23 cellular contexts compared by ENCODE assay signal in genomic region chr7:119900996-119901395, GRCh38.
DNase-seq lines count a peak whose midpoint lies in the region; ATAC-seq and TF ChIP-seq lines count a peak whose summit lies in the region.
"Had no signal": no experiment of that assay in that cellular context is flagged by ENCODE, and none has a peak within 500 bp of the region (broad histone marks: within the 10 kb centered on the region; RNA-seq: fewer than 3 reads in every experiment).

No MANE protein-coding gene starts in this region.

- peak; percentile 3 for DNase-seq in GM23338 (ENCODE audit: low spot score)
- DNase-seq in SK-MEL-5 (ENCODE audit: low read depth, low spot score) = peak; percentile 89
- DNase-seq in fibroblast of the aortic adventitia (ENCODE audit: low read depth) = peak; percentile 7
- peak; percentile 63 for DNase-seq in osteocyte (ENCODE audit: extremely low spot score, unreplicated experiment)
- no peak for DNase-seq in KG1 (lab: John Stamatoyannopoulos, UW)
- no peak for DNase-seq in activated CD4-positive, alpha-beta T cell treated with anti-CD3 and anti-CD28 coated beads, Interleukin-2, amount 10 ng/mL, durations not matched to agents 24 days and 14 days
- DNase-seq in activated naive CD8-positive, alpha-beta T cell treated with anti-CD3 and anti-CD28 coated beads, Interleukin-2, amount 50 U/mL, for 24 hours = no peak
- DNase-seq: activated CD4-positive, alpha-beta T cell treated with anti-CD3 and anti-CD28 coated beads for 48 hours; Caco-2; central memory CD4-positive, alpha-beta T cell; effector CD8-positive, alpha-beta T cell; NCI-H1092; NCI-H2081 treated with DMSO at 0.1 percent for 48 hours; NCI-H82; occipital lobe; sigmoid colon; stimulated activated CD4-positive, alpha-beta T cell treated with anti-CD3 and anti-CD28 coated beads, Interleukin-2, amount 100 ng/mL, for 24 hours; SW 1271 had no signal

- no peaks in the 10 kb centered on the region for H3F3A ChIP-seq in GM23338 (replicated peaks; ENCODE audit: low read depth)

- H3K27me3 Mint-ChIP-seq in GM23338 (ENCODE audit: insufficient read depth, low read depth, poor library complexity) (no peaks in the 10 kb centered on the region), osteocyte (ENCODE audit: unreplicated experiment) (no peaks in the 10 kb centered on the region)
- H3K27me3 Mint-ChIP-seq in activated CD4-positive, alpha-beta T cell treated with anti-CD3 and anti-CD28 coated beads, Interleukin-2, amount 10 ng/mL, durations not matched to agents 24 days and 14 days = no peaks in the 10 kb centered on the region
- H3K27me3 Mint-ChIP-seq in activated naive CD8-positive, alpha-beta T cell treated with anti-CD3 and anti-CD28 coated beads, Interleukin-2, amount 50 U/mL, for 24 hours = no peaks in the 10 kb centered on the region

- no peak overlapping the region for H3K27ac Mint-ChIP-seq in GM23338
- no peak overlapping the region for H3K27ac Mint-ChIP-seq in osteocyte (ENCODE audit: unreplicated experiment)
- no peak overlapping the region for H3K27ac Mint-ChIP-seq in activated CD4-positive, alpha-beta T cell treated with anti-CD3 and anti-CD28 coated beads, Interleukin-2, amount 10 ng/mL, durations not matched to agents 24 days and 14 days
- H3K27ac Mint-ChIP-seq in activated naive CD8-positive, alpha-beta T cell treated with anti-CD3 and anti-CD28 coated beads, Interleukin-2, amount 50 U/mL, for 24 hours = no peak overlapping the region

- no peak overlapping the region for H2AFZ ChIP-seq in GM23338

- in situ Hi-C loops in SK-MEL-5 (cut with HindIII; ENCODE audit: low pct_unique_long_range_greater_than_20kb, low sequenced_read_pairs) = no loop called here

- no peaks in the 10 kb centered on the region for H4K20me1 ChIP-seq in GM23338 (replicated peaks; ENCODE audit: insufficient read depth)

- no peaks in the 10 kb centered on the region for H3K27me3 ChIP-seq in GM23338 (ENCODE audit: insufficient read depth)
- H3K27me3 ChIP-seq: sigmoid colon, vagina had no signal

- no peak overlapping the region for H3K4me2 ChIP-seq in GM23338

- TF ChIP-seq CTCF in GM23338 (conservative IDR thresholded peaks at IDR 0.05; ENCODE audit: low read depth in 2 of 2) (no peak), fibroblast of the aortic adventitia (IDR thresholded peaks at IDR 0.05; ENCODE audit: insufficient read depth, low read length) (no peak), osteocyte (IDR thresholded peaks at IDR 0.05) (no peak)

- no peak overlapping the region for H3K27ac ChIP-seq in GM23338 (ENCODE audit: low read depth)
- H3K27ac ChIP-seq: HL-60, sigmoid colon, vagina had no signal

- H3K4me3 ChIP-seq in GM23338 (no peak overlapping the region), fibroblast of the aortic adventitia (ENCODE audit: low read depth, low read length) (no peak overlapping the region)
- H3K4me3 ChIP-seq: HAP-1, sigmoid colon, vagina had no signal

- no peaks in the 10 kb centered on the region for H3K4me1 ChIP-seq in GM23338 (ENCODE audit: insufficient read depth)
- H3K4me1 ChIP-seq: Caco-2, sigmoid colon, vagina had no signal

- H3K36me3 Mint-ChIP-seq in GM23338 (ENCODE audit: low read depth) = no peaks in the 10 kb centered on the region
- H3K36me3 Mint-ChIP-seq in osteocyte (ENCODE audit: unreplicated experiment) = no peaks in the 10 kb centered on the region
- H3K36me3 Mint-ChIP-seq in activated CD4-positive, alpha-beta T cell treated with anti-CD3 and anti-CD28 coated beads, Interleukin-2, amount 10 ng/mL, durations not matched to agents 24 days and 14 days (ENCODE audit: low read depth) = no peaks in the 10 kb centered on the region
- no peaks in the 10 kb centered on the region for H3K36me3 Mint-ChIP-seq in activated naive CD8-positive, alpha-beta T cell treated with anti-CD3 and anti-CD28 coated beads, Interleukin-2, amount 50 U/mL, for 24 hours (ENCODE audit: low read depth)

- H3K36me3 ChIP-seq in GM23338 (ENCODE audit: insufficient read depth) = no peaks in the 10 kb centered on the region
- H3K36me3 ChIP-seq: HAP-1, sigmoid colon, vagina had no signal

- H3K4me1 Mint-ChIP-seq in GM23338 = no peaks in the 10 kb centered on the region
- H3K4me1 Mint-ChIP-seq in osteocyte (ENCODE audit: unreplicated experiment) = peaks cover 5% of the 10 kb centered on the region
- no peaks in the 10 kb centered on the region for H3K4me1 Mint-ChIP-seq in activated CD4-positive, alpha-beta T cell treated with anti-CD3 and anti-CD28 coated beads, Interleukin-2, amount 10 ng/mL, durations not matched to agents 24 days and 14 days
- no peaks in the 10 kb centered on the region for H3K4me1 Mint-ChIP-seq in activated naive CD8-positive, alpha-beta T cell treated with anti-CD3 and anti-CD28 coated beads, Interleukin-2, amount 50 U/mL, for 24 hours

- H3K4me3 Mint-ChIP-seq in GM23338 = no peak overlapping the region
- H3K4me3 Mint-ChIP-seq in osteocyte (ENCODE audit: unreplicated experiment) = no peak overlapping the region
- no peak overlapping the region for H3K4me3 Mint-ChIP-seq in activated CD4-positive, alpha-beta T cell treated with anti-CD3 and anti-CD28 coated beads, Interleukin-2, amount 10 ng/mL, durations not matched to agents 24 days and 14 days
- H3K4me3 Mint-ChIP-seq in activated naive CD8-positive, alpha-beta T cell treated with anti-CD3 and anti-CD28 coated beads, Interleukin-2, amount 50 U/mL, for 24 hours = no peak overlapping the region

- 0 out of 3 replicates have a peak, but pooled peaks cover 6% of the 10 kb centered on the region for H3K9me3 Mint-ChIP-seq in GM23338
- peaks cover 12% of the 10 kb centered on the region for H3K9me3 Mint-ChIP-seq in osteocyte (ENCODE audit: unreplicated experiment)
- H3K9me3 Mint-ChIP-seq in activated CD4-positive, alpha-beta T cell treated with anti-CD3 and anti-CD28 coated beads, Interleukin-2, amount 10 ng/mL, durations not matched to agents 24 days and 14 days = peaks cover 8% of the 10 kb centered on the region
- peaks cover 15% of the 10 kb centered on the region for H3K9me3 Mint-ChIP-seq in activated naive CD8-positive, alpha-beta T cell treated with anti-CD3 and anti-CD28 coated beads, Interleukin-2, amount 50 U/mL, for 24 hours

- intact Hi-C loops in activated CD4-positive, alpha-beta T cell treated with anti-CD3 and anti-CD28 coated beads, Interleukin-2, amount 10 ng/mL, durations not matched to agents 24 days and 14 days (cut with micrococcal nuclease) = no loop called here

- no peaks in the 10 kb centered on the region for H3K9me2 ChIP-seq in GM23338 (ENCODE audit: insufficient read depth)

- H3K79me2 ChIP-seq in GM23338 (replicated peaks; ENCODE audit: insufficient read depth) = no peaks in the 10 kb centered on the region

- ATAC-seq in GM23338 = no peak; the same call in 2 of the 3 replicates
- ATAC-seq in activated naive CD8-positive, alpha-beta T cell treated with anti-CD3 and anti-CD28 coated beads, Interleukin-2, amount 50 U/mL, for 24 hours = no peak
- ATAC-seq: left lobe of liver, Panc1 had no signal

TF ChIP-seq in GM23338, 12 proteins besides CTCF, POLR2A, EP300 and RAD21:
- TF ChIP-seq ZNF331 (CRISPR knock-in tag; IDR thresholded peaks at IDR 0.05; ENCODE audit: low read depth) (no peak), STAT1 (IDR thresholded peaks at IDR 0.05; ENCODE audit: unreplicated experiment) (no peak), NANOG (IDR thresholded peaks at IDR 0.05; ENCODE audit: borderline replicate concordance) (no peak), REST (IDR thresholded peaks at IDR 0.05; ENCODE audit: unreplicated experiment) (no peak), ETS1 (IDR thresholded peaks at IDR 0.05) (no peak)

Comparison
In these comparisons a context has a peak if more than half of its experiments do, and no peak if none do; other contexts are left out.
1. DNase-seq: peak in GM23338 (single experiment), SK-MEL-5 (single experiment), fibroblast of the aortic adventitia (single experiment) and osteocyte (single experiment); none in KG1 (single experiment), activated CD4-positive, alpha-beta T cell treated with anti-CD3 and anti-CD28 coated beads, Interleukin-2, amount 10 ng/mL, durations not matched to agents 24 days and 14 days (single experiment) and activated naive CD8-positive, alpha-beta T cell treated with anti-CD3 and anti-CD28 coated beads, Interleukin-2, amount 50 U/mL, for 24 hours (single experiment).